Comparison of ENCODE assay signal across 3 cellular contexts in genomic region chr5:9391080-9391479, GRCh38.
TF ChIP-seq lines count a peak whose summit lies in the region.

No MANE protein-coding gene starts in this region.

TF ChIP-seq in liver, 16 proteins besides CTCF, POLR2A, EP300 and RAD21 (continued from another document):
- TF ChIP-seq, protein P1, sequence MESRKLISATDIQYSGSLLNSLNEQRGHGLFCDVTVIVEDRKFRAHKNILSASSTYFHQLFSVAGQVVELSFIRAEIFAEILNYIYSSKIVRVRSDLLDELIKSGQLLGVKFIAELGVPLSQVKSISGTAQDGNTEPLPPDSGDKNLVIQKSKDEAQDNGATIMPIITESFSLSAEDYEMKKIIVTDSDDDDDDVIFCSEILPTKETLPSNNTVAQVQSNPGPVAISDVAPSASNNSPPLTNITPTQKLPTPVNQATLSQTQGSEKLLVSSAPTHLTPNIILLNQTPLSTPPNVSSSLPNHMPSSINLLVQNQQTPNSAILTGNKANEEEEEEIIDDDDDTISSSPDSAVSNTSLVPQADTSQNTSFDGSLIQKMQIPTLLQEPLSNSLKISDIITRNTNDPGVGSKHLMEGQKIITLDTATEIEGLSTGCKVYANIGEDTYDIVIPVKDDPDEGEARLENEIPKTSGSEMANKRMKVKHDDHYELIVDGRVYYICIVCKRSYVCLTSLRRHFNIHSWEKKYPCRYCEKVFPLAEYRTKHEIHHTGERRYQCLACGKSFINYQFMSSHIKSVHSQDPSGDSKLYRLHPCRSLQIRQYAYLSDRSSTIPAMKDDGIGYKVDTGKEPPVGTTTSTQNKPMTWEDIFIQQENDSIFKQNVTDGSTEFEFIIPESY (IDR thresholded peaks at IDR 0.05), result no peak
- no peak for TF ChIP-seq FOXA2 (IDR thresholded peaks at IDR 0.05)
- TF ChIP-seq SP1 (IDR thresholded peaks at IDR 0.05), result peak; percentile 34
- peak; percentile 74 to 78 for TF ChIP-seq HNF4A (conservative IDR thresholded peaks at IDR 0.05)
- TF ChIP-seq, protein P2, sequence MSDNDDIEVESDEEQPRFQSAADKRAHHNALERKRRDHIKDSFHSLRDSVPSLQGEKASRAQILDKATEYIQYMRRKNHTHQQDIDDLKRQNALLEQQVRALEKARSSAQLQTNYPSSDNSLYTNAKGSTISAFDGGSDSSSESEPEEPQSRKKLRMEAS (IDR thresholded peaks at IDR 0.05), result no peak
- no peak for TF ChIP-seq JUND (IDR thresholded peaks at IDR 0.05)
- TF ChIP-seq GABPA (IDR thresholded peaks at IDR 0.05 in 1 of 2, conservative IDR thresholded peaks at IDR 0.05 in 1 of 2), result no peak
- TF ChIP-seq, protein P3, sequence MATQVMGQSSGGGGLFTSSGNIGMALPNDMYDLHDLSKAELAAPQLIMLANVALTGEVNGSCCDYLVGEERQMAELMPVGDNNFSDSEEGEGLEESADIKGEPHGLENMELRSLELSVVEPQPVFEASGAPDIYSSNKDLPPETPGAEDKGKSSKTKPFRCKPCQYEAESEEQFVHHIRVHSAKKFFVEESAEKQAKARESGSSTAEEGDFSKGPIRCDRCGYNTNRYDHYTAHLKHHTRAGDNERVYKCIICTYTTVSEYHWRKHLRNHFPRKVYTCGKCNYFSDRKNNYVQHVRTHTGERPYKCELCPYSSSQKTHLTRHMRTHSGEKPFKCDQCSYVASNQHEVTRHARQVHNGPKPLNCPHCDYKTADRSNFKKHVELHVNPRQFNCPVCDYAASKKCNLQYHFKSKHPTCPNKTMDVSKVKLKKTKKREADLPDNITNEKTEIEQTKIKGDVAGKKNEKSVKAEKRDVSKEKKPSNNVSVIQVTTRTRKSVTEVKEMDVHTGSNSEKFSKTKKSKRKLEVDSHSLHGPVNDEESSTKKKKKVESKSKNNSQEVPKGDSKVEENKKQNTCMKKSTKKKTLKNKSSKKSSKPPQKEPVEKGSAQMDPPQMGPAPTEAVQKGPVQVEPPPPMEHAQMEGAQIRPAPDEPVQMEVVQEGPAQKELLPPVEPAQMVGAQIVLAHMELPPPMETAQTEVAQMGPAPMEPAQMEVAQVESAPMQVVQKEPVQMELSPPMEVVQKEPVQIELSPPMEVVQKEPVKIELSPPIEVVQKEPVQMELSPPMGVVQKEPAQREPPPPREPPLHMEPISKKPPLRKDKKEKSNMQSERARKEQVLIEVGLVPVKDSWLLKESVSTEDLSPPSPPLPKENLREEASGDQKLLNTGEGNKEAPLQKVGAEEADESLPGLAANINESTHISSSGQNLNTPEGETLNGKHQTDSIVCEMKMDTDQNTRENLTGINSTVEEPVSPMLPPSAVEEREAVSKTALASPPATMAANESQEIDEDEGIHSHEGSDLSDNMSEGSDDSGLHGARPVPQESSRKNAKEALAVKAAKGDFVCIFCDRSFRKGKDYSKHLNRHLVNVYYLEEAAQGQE (IDR thresholded peaks at IDR 0.05), result no peak
- TF ChIP-seq, protein P4, sequence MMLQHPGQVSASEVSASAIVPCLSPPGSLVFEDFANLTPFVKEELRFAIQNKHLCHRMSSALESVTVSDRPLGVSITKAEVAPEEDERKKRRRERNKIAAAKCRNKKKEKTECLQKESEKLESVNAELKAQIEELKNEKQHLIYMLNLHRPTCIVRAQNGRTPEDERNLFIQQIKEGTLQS (IDR thresholded peaks at IDR 0.05), result peak; percentile 51
- no peak for TF ChIP-seq NR2F2 (IDR thresholded peaks at IDR 0.05)
- no peak for TF ChIP-seq FOXA1 (IDR thresholded peaks at IDR 0.05)
- peak; percentile 80 to 90 for TF ChIP-seq RXRA (IDR thresholded peaks at IDR 0.05)

TF ChIP-seq in HepG2, 621 proteins besides CTCF, POLR2A, EP300 and RAD21 (continued from another document):
- TF ChIP-seq, protein P5, sequence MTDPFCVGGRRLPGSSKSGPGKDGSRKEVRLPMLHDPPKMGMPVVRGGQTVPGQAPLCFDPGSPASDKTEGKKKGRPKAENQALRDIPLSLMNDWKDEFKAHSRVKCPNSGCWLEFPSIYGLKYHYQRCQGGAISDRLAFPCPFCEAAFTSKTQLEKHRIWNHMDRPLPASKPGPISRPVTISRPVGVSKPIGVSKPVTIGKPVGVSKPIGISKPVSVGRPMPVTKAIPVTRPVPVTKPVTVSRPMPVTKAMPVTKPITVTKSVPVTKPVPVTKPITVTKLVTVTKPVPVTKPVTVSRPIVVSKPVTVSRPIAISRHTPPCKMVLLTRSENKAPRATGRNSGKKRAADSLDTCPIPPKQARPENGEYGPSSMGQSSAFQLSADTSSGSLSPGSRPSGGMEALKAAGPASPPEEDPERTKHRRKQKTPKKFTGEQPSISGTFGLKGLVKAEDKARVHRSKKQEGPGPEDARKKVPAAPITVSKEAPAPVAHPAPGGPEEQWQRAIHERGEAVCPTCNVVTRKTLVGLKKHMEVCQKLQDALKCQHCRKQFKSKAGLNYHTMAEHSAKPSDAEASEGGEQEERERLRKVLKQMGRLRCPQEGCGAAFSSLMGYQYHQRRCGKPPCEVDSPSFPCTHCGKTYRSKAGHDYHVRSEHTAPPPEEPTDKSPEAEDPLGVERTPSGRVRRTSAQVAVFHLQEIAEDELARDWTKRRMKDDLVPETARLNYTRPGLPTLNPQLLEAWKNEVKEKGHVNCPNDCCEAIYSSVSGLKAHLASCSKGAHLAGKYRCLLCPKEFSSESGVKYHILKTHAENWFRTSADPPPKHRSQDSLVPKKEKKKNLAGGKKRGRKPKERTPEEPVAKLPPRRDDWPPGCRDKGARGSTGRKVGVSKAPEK (CRISPR knock-in tag; IDR thresholded peaks at IDR 0.05; ENCODE audit: borderline replicate concordance), result no peak
- TF ChIP-seq ZFP90 (CRISPR knock-in tag; IDR thresholded peaks at IDR 0.05; ENCODE audit: borderline replicate concordance), result no peak
- TF ChIP-seq ZC3H4 (CRISPR knock-in tag; IDR thresholded peaks at IDR 0.05; ENCODE audit: borderline replicate concordance), result no peak
- TF ChIP-seq HOXA3 (CRISPR knock-in tag; IDR thresholded peaks at IDR 0.05), result no peak
- no peak for TF ChIP-seq MTF2 (CRISPR knock-in tag; IDR thresholded peaks at IDR 0.05; ENCODE audit: borderline replicate concordance)
- no peak for TF ChIP-seq PHF20 (CRISPR knock-in tag; IDR thresholded peaks at IDR 0.05)
- TF ChIP-seq HNRNPUL1 (IDR thresholded peaks at IDR 0.05; ENCODE audit: low read depth, low read length), result no peak
- no peak for TF ChIP-seq SRSF4 (IDR thresholded peaks at IDR 0.05; ENCODE audit: low read depth, low read length, poor library complexity, severe bottlenecking)
- TF ChIP-seq ZFP36L1 (CRISPR knock-in tag; IDR thresholded peaks at IDR 0.05), result no peak
- TF ChIP-seq IRX3 (CRISPR knock-in tag; IDR thresholded peaks at IDR 0.05; ENCODE audit: borderline replicate concordance, low read depth), result no peak
- TF ChIP-seq NCOA5 (CRISPR knock-in tag; IDR thresholded peaks at IDR 0.05), result no peak
- TF ChIP-seq ZNF264 (CRISPR knock-in tag; IDR thresholded peaks at IDR 0.05), result no peak
- TF ChIP-seq ZNF660 (CRISPR knock-in tag; IDR thresholded peaks at IDR 0.05; ENCODE audit: borderline replicate concordance, low read depth), result no peak
- TF ChIP-seq SMAD1 (CRISPR knock-in tag; IDR thresholded peaks at IDR 0.05; ENCODE audit: borderline replicate concordance, low read depth), result no peak
- no peak for TF ChIP-seq JDP2 (CRISPR knock-in tag; IDR thresholded peaks at IDR 0.05; ENCODE audit: borderline replicate concordance)
- TF ChIP-seq TAF15 (IDR thresholded peaks at IDR 0.05; ENCODE audit: low read depth, low read length, poor library complexity, severe bottlenecking), result no peak
- no peak for TF ChIP-seq NKX3-1 (CRISPR knock-in tag; IDR thresholded peaks at IDR 0.05)
- TF ChIP-seq TEAD2 (CRISPR knock-in tag; IDR thresholded peaks at IDR 0.05), result no peak
- no peak for TF ChIP-seq CSRNP1 (CRISPR knock-in tag; IDR thresholded peaks at IDR 0.05)
TF ChIP-seq in HepG2: peak in this region for 0.

TF ChIP-seq in IMR-90, 13 proteins besides CTCF, POLR2A, EP300 and RAD21 (continued from another document):
- no peak for TF ChIP-seq USF2 (IDR thresholded peaks at IDR 0.05; ENCODE audit: low read depth, low read length)
